16 cellular contexts compared by ENCODE assay signal in the genomic region with DNA sequence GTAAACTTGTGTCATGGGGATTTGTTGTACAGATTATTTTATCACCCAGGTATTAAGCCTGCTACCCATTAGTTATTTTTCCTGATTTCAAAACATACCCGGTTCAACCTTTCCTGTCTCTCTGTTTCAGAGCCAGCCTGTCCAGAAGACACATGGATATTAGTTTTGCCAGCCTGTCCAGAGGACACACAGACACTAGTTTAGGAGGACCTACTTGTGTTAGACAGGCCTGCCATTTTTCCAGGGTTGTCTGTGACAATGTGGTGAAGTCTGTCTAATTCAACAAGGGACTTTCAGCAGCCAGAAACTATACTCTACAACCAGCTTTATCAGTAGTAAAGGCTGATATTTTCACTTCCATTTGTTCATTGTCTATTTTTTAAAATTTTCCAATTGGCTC. TPM values are rescaled to one million over a fixed set of nuclear protein-coding genes. Genes with fewer than 3 reads are reported as not detected.
A peak's percentile ranks its signal among the peaks of the same experiment; 100 is the strongest.
DNase-seq lines count a peak whose midpoint lies in the region; ATAC-seq and TF ChIP-seq lines count a peak whose summit lies in the region.
"Had no signal": no experiment of that assay in that cellular context is flagged by ENCODE, and none has a peak within 500 bp of the region (broad histone marks: within the 10 kb centered on the region; RNA-seq: fewer than 3 reads in every experiment).

No MANE protein-coding gene starts in this region.

- no peak overlapping the region for H3K23ac ChIP-seq in mesenchymal stem cell (ENCODE audit: low read length in 2 of 2)

- WGBS in mesenchymal stem cell, result 86% methylated on average over 1 of the region's 1 CpG

- no peak overlapping the region for H2BK15ac ChIP-seq in mesenchymal stem cell (ENCODE audit: low read depth, poor library complexity, severe bottlenecking)

- H4K91ac ChIP-seq in mesenchymal stem cell (ENCODE audit: low read length), result no peak overlapping the region

- peak; percentile 83 for ATAC-seq in left lobe of liver
- ATAC-seq: GM23338, HCT116 had no signal

- H3K4me1 ChIP-seq in BLaER1 (peaks cover 20% of the 10 kb centered on the region), mesenchymal stem cell (ENCODE audit: control insufficient read depth, insufficient read depth, low read depth, low read length) (no peaks in the 10 kb centered on the region)
- peaks cover 0 to 21% (median 12%) of the 10 kb centered on the region in 10 experiments; a peak in 18 of 20 replicates for H3K4me1 ChIP-seq in BLaER1 treated with 17β-estradiol and CSF1 and Interleukin-3, amounts not matched to agents 10 nM and 100 nM

- H3K27ac ChIP-seq in BLaER1, result no peak overlapping the region
- H3K27ac ChIP-seq in BLaER1 treated with 17β-estradiol and CSF1 and Interleukin-3, amounts not matched to agents 10 nM and 100 nM, result no peak overlapping the region
- no peak overlapping the region for H3K27ac ChIP-seq in mesenchymal stem cell (ENCODE audit: low read length, poor library complexity, severe bottlenecking)

- no peak overlapping the region for H2BK12ac ChIP-seq in mesenchymal stem cell (ENCODE audit: low read length in 2 of 2)

- H3K4me2 ChIP-seq in BLaER1 (peak overlapping the region; percentile 50), mesenchymal stem cell (ENCODE audit: low read length, poor library complexity, severe bottlenecking) (no peak overlapping the region)
- peak overlapping the region in 8 of 11 experiments; percentile 14 to 50 (median 30); a peak in 14 of 22 replicates for H3K4me2 ChIP-seq in BLaER1 treated with 17β-estradiol and CSF1 and Interleukin-3, amounts not matched to agents 10 nM and 100 nM
- H3K4me2 ChIP-seq: GM23338 had no signal

- no peak overlapping the region for H4K8ac ChIP-seq in mesenchymal stem cell (ENCODE audit: low read length)

- no peaks in the 10 kb centered on the region for H3K79me1 ChIP-seq in mesenchymal stem cell (replicated peaks; ENCODE audit: low read length, poor library complexity, severe bottlenecking)

- H3K9me3 ChIP-seq in BLaER1, result no peaks in the 10 kb centered on the region
- no peaks in the 10 kb centered on the region for H3K9me3 ChIP-seq in BLaER1 treated with 17β-estradiol and CSF1 and Interleukin-3, amounts not matched to agents 10 nM and 100 nM (replicated peaks in 1 of 11)
- H3K9me3 ChIP-seq in mesenchymal stem cell (ENCODE audit: control insufficient read depth, low read length), result no peaks in the 10 kb centered on the region

- TF ChIP-seq CTCF in GM13976 (IDR thresholded peaks at IDR 0.05; ENCODE audit: borderline replicate concordance, control extremely low read depth, extremely low read depth, insufficient read depth, missing control alignments), result no peak

- no peak overlapping the region for H2BK5ac ChIP-seq in mesenchymal stem cell (ENCODE audit: low read depth, low read length, poor library complexity, severe bottlenecking)

- H3K4ac ChIP-seq in mesenchymal stem cell (ENCODE audit: low read depth in 1 of 2, low read length in 2 of 2), result no peak overlapping the region

- H3K27me3 ChIP-seq in BLaER1 (no peaks in the 10 kb centered on the region), mesenchymal stem cell (ENCODE audit: control insufficient read depth in 1 of 2, insufficient read depth in 1 of 2, low read length in 2 of 2) (no peaks in the 10 kb centered on the region)
- H3K27me3 ChIP-seq in BLaER1 treated with 17β-estradiol and CSF1 and Interleukin-3, amounts not matched to agents 10 nM and 100 nM, result no peaks in the 10 kb centered on the region

- no peak overlapping the region for H3K4me3 ChIP-seq in BLaER1
- no peak overlapping the region for H3K4me3 ChIP-seq in BLaER1 treated with 17β-estradiol and CSF1 and Interleukin-3, amounts not matched to agents 10 nM and 100 nM
- no peak overlapping the region for H3K4me3 ChIP-seq in mesenchymal stem cell (ENCODE audit: insufficient read depth in 1 of 2, low read depth in 1 of 2, low read length in 2 of 2)
- H3K4me3 ChIP-seq: GM23338 had no signal

- no peaks in the 10 kb centered on the region for H4K20me1 ChIP-seq in BLaER1
- no peaks in the 10 kb centered on the region for H4K20me1 ChIP-seq in BLaER1 treated with 17β-estradiol and CSF1 and Interleukin-3, amounts not matched to agents 10 nM and 100 nM

- in situ Hi-C loops in GM13976 (cut with MboI; ENCODE audit: low sequenced_read_pairs, unreplicated experiment), result loop anchor here (10.0 kb wide), 1 partner anchor 619 kb away; no protein-coding TSS in a partner anchor

- no peak overlapping the region for H2BK120ac ChIP-seq in mesenchymal stem cell (ENCODE audit: low read depth, low read length)

- no peak overlapping the region for H2AK5ac ChIP-seq in mesenchymal stem cell (ENCODE audit: low read length, severe bottlenecking)

- H3K18ac ChIP-seq in mesenchymal stem cell (ENCODE audit: low read depth in 1 of 2, low read length in 2 of 2), result no peak overlapping the region

- H2AFZ ChIP-seq in mesenchymal stem cell (ENCODE audit: low read depth, low read length), result no peak overlapping the region
- H2AFZ ChIP-seq: GM23338 had no signal

- H3K36me3 ChIP-seq in BLaER1, result no peaks in the 10 kb centered on the region
- no peaks in the 10 kb centered on the region for H3K36me3 ChIP-seq in BLaER1 treated with 17β-estradiol and CSF1 and Interleukin-3, amounts not matched to agents 10 nM and 100 nM
- no peaks in the 10 kb centered on the region for H3K36me3 ChIP-seq in mesenchymal stem cell (ENCODE audit: control insufficient read depth in 1 of 2, insufficient read depth in 2 of 2, low read depth in 1 of 2, low read length in 2 of 2)

- H3K14ac ChIP-seq in mesenchymal stem cell (ENCODE audit: low read length in 2 of 2), result no peak overlapping the region

- no peak overlapping the region for H3K9ac ChIP-seq in BLaER1
- H3K9ac ChIP-seq in BLaER1 treated with 17β-estradiol and CSF1 and Interleukin-3, amounts not matched to agents 10 nM and 100 nM, result no peak overlapping the region
- no peak overlapping the region for H3K9ac ChIP-seq in mesenchymal stem cell (ENCODE audit: low read length)

- DNase-seq in left lobe of liver (ENCODE audit: low spot score), result no peak
- DNase-seq in mesenchymal stem cell, result no peak
- DNase-seq in hypothalamus (lab: John Stamatoyannopoulos, UW), result no peak
- DNase-seq in GM13976 (ENCODE audit: low spot score), result no peak
- DNase-seq: CD4-positive, alpha-beta T cell; CD8-positive, alpha-beta memory T cell; DMS 273 treated with DMSO at 0.1 percent for 48 hours; DMS79; EL; GDM1; H9 had no signal

RNA-seq across cellular contexts. Expression of gene DCC, which starts 56.1 kb away (rescaled TPM):
- not detected for total RNA-seq in left lobe of liver
- polyA plus RNA-seq in mesenchymal stem cell (2013, experiment 1 of 2), result 0.22 TPM
- 0.27 TPM for polyA plus RNA-seq in mesenchymal stem cell (2013, experiment 2 of 2)
- total RNA-seq: CD4-positive, alpha-beta T cell; CD8-positive, alpha-beta memory T cell had no signal
- polyA plus RNA-seq: CD14-positive monocyte; CD8-positive, alpha-beta memory T cell had no signal
